In genomic region chrX:123625477-123625876, GRCh38 we compare ENCODE assay signal across 28 cellular contexts.
"Had no signal": no experiment of that assay in that cellular context is flagged by ENCODE, and none has a peak within 500 bp of the region (broad histone marks: within the 10 kb centered on the region; RNA-seq: fewer than 3 reads in every experiment).

No MANE protein-coding gene starts in this region.

- H3K4me3 ChIP-seq: neural progenitor cell, ovary, psoas muscle, right lobe of liver, sigmoid colon, stomach, thoracic aorta, thyroid gland, tibial nerve, upper lobe of left lung, vagina had no signal

- H3K4me2 ChIP-seq: neural progenitor cell had no signal

- H3K27ac Mint-ChIP-seq: nephron; neural progenitor cell; progenitor cell of endocrine pancreas; stimulated activated effector memory CD8-positive, alpha-beta T cell treated with anti-CD3 and anti-CD28 coated beads, Interleukin-12 subunit alpha, Interleukin-12 subunit beta, amount 100 ng/mL, for 72 hours; stimulated activated naive B cell treated with anti-CD40 and anti-IgM and Interleukin-4, amounts not matched to agents 10 μg/mL and 1 μg/mL and 100 μg/mL, for 72 hours; stimulated activated naive CD8-positive, alpha-beta T cell treated with anti-CD3 and anti-CD28 coated beads, Interleukin-15, Interleukin-2, amounts not matched to agents 100 ng/mL and 50 ng/mL, for 24 hours had no signal

- H3K9me3 Mint-ChIP-seq: nephron; neural progenitor cell; stimulated activated effector memory CD8-positive, alpha-beta T cell treated with anti-CD3 and anti-CD28 coated beads, Interleukin-12 subunit alpha, Interleukin-12 subunit beta, amount 100 ng/mL, for 72 hours; stimulated activated naive B cell treated with anti-CD40 and anti-IgM and Interleukin-4, amounts not matched to agents 10 μg/mL and 1 μg/mL and 100 μg/mL, for 72 hours; stimulated activated naive CD8-positive, alpha-beta T cell treated with anti-CD3 and anti-CD28 coated beads, Interleukin-15, Interleukin-2, amounts not matched to agents 100 ng/mL and 50 ng/mL, for 24 hours had no signal

- H3K36me3 ChIP-seq: ovary had no signal

- H2AFZ ChIP-seq: neural progenitor cell, parathyroid adenoma had no signal

- H3K9me3 ChIP-seq: ovary, psoas muscle, right lobe of liver, sigmoid colon, stomach, thoracic aorta, thyroid gland, tibial nerve, upper lobe of left lung, vagina had no signal

- H3K27ac ChIP-seq: neural progenitor cell, ovary, parathyroid adenoma, psoas muscle, right lobe of liver, sigmoid colon, stomach, thoracic aorta, thyroid gland, tibial nerve, upper lobe of left lung, vagina had no signal

- H3K27me3 ChIP-seq: neural progenitor cell, ovary, right lobe of liver, sigmoid colon, stomach, thyroid gland, tibial nerve, upper lobe of left lung, vagina had no signal

- DNase-seq: occipital lobe; ovary; posterior cingulate gyrus; psoas muscle; right cardiac atrium; right lobe of liver; sigmoid colon; small intestine; stimulated activated CD4-positive, alpha-beta T cell treated with anti-CD3 and anti-CD28 coated beads, Interleukin-15, amount 100 ng/mL, for 24 hours; stimulated activated CD4-positive, alpha-beta T cell treated with anti-CD3 and anti-CD28 coated beads, Interleukin-2, amount 100 ng/mL, for 24 hours; stimulated activated CD4-positive, alpha-beta T cell treated with anti-CD3 and anti-CD28 coated beads, Interleukin-2, amount 100 ng/mL, for 48 hours; stimulated activated CD4-positive, alpha-beta T cell treated with anti-CD3 and anti-CD28 coated beads, Interleukin-4, amount 100 ng/mL, for 24 hours; stimulated activated naive B cell treated with anti-CD40 and anti-IgM and Interleukin-4, amounts not matched to agents 10 μg/mL and 1 μg/mL and 100 μg/mL, for 72 hours; stimulated activated naive CD4-positive, alpha-beta T cell treated with Interleukin-2 at 50 U/mL for 16 hours; stomach; thyroid gland; trophoblast cell; upper lobe of left lung had no signal

- H3K27me3 Mint-ChIP-seq: progenitor cell of endocrine pancreas; stimulated activated naive B cell treated with anti-CD40 and anti-IgM and Interleukin-4, amounts not matched to agents 10 μg/mL and 1 μg/mL and 100 μg/mL, for 72 hours; stimulated activated naive CD8-positive, alpha-beta T cell treated with anti-CD3 and anti-CD28 coated beads, Interleukin-15, Interleukin-2, amounts not matched to agents 100 ng/mL and 50 ng/mL, for 24 hours had no signal

- H3K9ac ChIP-seq: neural progenitor cell, parathyroid adenoma had no signal

- ATAC-seq: psoas muscle; right cardiac atrium; right lobe of liver; stimulated activated effector memory CD8-positive, alpha-beta T cell treated with anti-CD3 and anti-CD28 coated beads, Interleukin-12 subunit alpha, Interleukin-12 subunit beta, amount 100 ng/mL, for 72 hours had no signal

- H3K4me3 Mint-ChIP-seq: nephron; neural progenitor cell; stimulated activated effector memory CD8-positive, alpha-beta T cell treated with anti-CD3 and anti-CD28 coated beads, Interleukin-12 subunit alpha, Interleukin-12 subunit beta, amount 100 ng/mL, for 72 hours; stimulated activated naive B cell treated with anti-CD40 and anti-IgM and Interleukin-4, amounts not matched to agents 10 μg/mL and 1 μg/mL and 100 μg/mL, for 72 hours; stimulated activated naive CD8-positive, alpha-beta T cell treated with anti-CD3 and anti-CD28 coated beads, Interleukin-15, Interleukin-2, amounts not matched to agents 100 ng/mL and 50 ng/mL, for 24 hours had no signal

- H3K4me1 ChIP-seq: neural progenitor cell, parathyroid adenoma, psoas muscle, right lobe of liver, sigmoid colon, stomach, thyroid gland, tibial nerve, upper lobe of left lung, vagina had no signal

- H3K4me1 Mint-ChIP-seq: nephron, neural progenitor cell had no signal

- H3K79me2 ChIP-seq: parathyroid adenoma had no signal

- FAIRE-seq: small intestine, urothelium cell line had no signal
